ENCODE assay signal across 9 cellular contexts in the genomic region with DNA sequence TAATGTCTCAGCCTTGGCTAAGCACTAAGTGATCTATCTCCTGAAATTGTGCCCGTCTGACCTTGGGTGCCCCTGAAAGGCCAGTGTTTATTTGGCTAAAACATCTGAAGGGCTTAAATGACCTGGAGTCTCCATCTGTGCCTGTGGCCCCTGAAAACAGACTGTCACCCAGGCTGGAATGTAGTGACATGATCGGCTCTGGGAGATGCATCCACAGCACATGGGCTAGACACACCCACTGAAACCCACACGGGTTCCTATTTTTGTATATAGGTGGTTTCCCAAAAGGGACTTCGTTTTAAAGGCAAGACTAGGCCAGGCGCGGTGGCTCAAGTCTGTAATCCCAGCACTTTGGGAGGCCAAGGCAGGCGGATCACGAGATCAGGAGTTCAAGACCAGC. TPM values are rescaled to one million over a fixed set of nuclear protein-coding genes. Genes with fewer than 3 reads are reported as not detected.
A peak's percentile ranks its signal among the peaks of the same experiment; 100 is the strongest.
DNase-seq lines count a peak whose midpoint lies in the region; ATAC-seq and TF ChIP-seq lines count a peak whose summit lies in the region.
"Had no signal": no experiment of that assay in that cellular context is flagged by ENCODE, and none has a peak within 500 bp of the region (broad histone marks: within the 10 kb centered on the region; RNA-seq: fewer than 3 reads in every experiment).

No MANE protein-coding gene starts in this region.

- H3K9me3 ChIP-seq in breast epithelium = no peaks in the 10 kb centered on the region
- H3K9me3 ChIP-seq in mammary epithelial cell (replicated peaks; ENCODE audit: insufficient read depth, low read length) = no peaks in the 10 kb centered on the region
- no peaks in the 10 kb centered on the region for H3K9me3 ChIP-seq in thymus (ENCODE audit: control insufficient read depth)

- CTCF ChIA-PET in mammary epithelial cell (lab: Charles Lee; ENCODE audit: low non-redundant PET) = no interaction called here

- no peaks in the 10 kb centered on the region for H4K20me1 ChIP-seq in mammary epithelial cell (ENCODE audit: insufficient read depth, low read length)

- no peaks in the 10 kb centered on the region for H3K36me3 Mint-ChIP-seq in effector memory CD8-positive, alpha-beta T cell (ENCODE audit: insufficient read depth)

- WGBS in mammary epithelial cell (ENCODE audit: low coverage, missing lambda C conversion rate) = 89% methylated on average over 7 of the region's 8 CpGs
- 68% methylated on average over 8 of the region's 8 CpGs for WGBS in thymus

- peaks cover 1 to 11% of the 10 kb centered on the region in 2 donors for H3K4me1 Mint-ChIP-seq in effector memory CD8-positive, alpha-beta T cell (ENCODE audit: low read depth in 2 of 2)

- no TSS peak for BruUV-seq in mammary epithelial cell (replicated peaks; lab: Mats Ljungman, UMichigan)

- H3K27ac ChIP-seq in breast epithelium = peak overlapping the region; percentile 6 to 43
- H3K27ac ChIP-seq in mammary epithelial cell (ENCODE audit: insufficient read depth, low read depth, low read length) = no peak overlapping the region
- peak overlapping the region; percentile 56 for H3K27ac ChIP-seq in thymus (ENCODE audit: low read depth)

- H3K9ac ChIP-seq in mammary epithelial cell (ENCODE audit: insufficient read depth, low read length) = no peak overlapping the region

- no peak for DNase-seq in breast epithelium (ENCODE audit: low spot score in 2 of 2)
- no peak for DNase-seq in mammary epithelial cell
- peak; percentile 17 for DNase-seq in NOMO-1 treated with dmso at 0.1 percent for 144 hours (lab: John Stamatoyannopoulos, UW; ENCODE audit: unreplicated experiment)
- DNase-seq in effector memory CD8-positive, alpha-beta T cell = no peak
- no peak for DNase-seq in stimulated activated CD8-positive, alpha-beta memory T cell treated with anti-CD3 and anti-CD28 coated beads, Interleukin-4, amount 100 ng/mL, for 48 hours
- no peak for DNase-seq in hippocampal formation (lab: John Stamatoyannopoulos, UW)
- DNase-seq: dermis blood vessel endothelial cell had no signal

- TF ChIP-seq CTCF in breast epithelium (IDR thresholded peaks at IDR 0.05) = no peak
- TF ChIP-seq CTCF in mammary epithelial cell (conservative IDR thresholded peaks at IDR 0.05 in 1 of 2, IDR thresholded peaks at IDR 0.05 in 1 of 2; ENCODE audit: extremely low read depth in 1 of 2, insufficient read depth in 1 of 2, low read depth in 1 of 2, low read length in 2 of 2) = no peak

- intact Hi-C loops in breast epithelium (cut with DNase I; ENCODE audit: low total_unique reads) (no loop called here), mammary epithelial cell (cut with micrococcal nuclease) (no loop called here)

- H3K27me3 ChIP-seq in breast epithelium = no peaks in the 10 kb centered on the region
- no peaks in the 10 kb centered on the region for H3K27me3 ChIP-seq in mammary epithelial cell (ENCODE audit: insufficient read depth, low read length)
- no peaks in the 10 kb centered on the region for H3K27me3 ChIP-seq in thymus (ENCODE audit: control insufficient read depth, insufficient read depth)

- ATAC-seq in effector memory CD8-positive, alpha-beta T cell (replicated peaks) = peak; percentile 46
- no peak for ATAC-seq in HG02970 (IDR thresholded peaks at IDR 0.05; ENCODE audit: low FRiP score, unreplicated experiment)

- peaks cover 31 to 43% of the 10 kb centered on the region in 2 donors for H3K27me3 Mint-ChIP-seq in effector memory CD8-positive, alpha-beta T cell

- peak overlapping the region in 1 of 2 donors; percentile 27 for H3K4me3 Mint-ChIP-seq in effector memory CD8-positive, alpha-beta T cell

- no peak overlapping the region for H2AFZ ChIP-seq in mammary epithelial cell (ENCODE audit: low read depth, low read length)

- H3K27ac Mint-ChIP-seq in effector memory CD8-positive, alpha-beta T cell = no peak overlapping the region

- dilution Hi-C loops in mammary epithelial cell (cut with HindIII; ENCODE audit: low sequenced_read_pairs) = no loop called here

- no peaks in the 10 kb centered on the region for H3K9me3 Mint-ChIP-seq in effector memory CD8-positive, alpha-beta T cell

- H3K4me3 ChIP-seq in breast epithelium (no peak overlapping the region), mammary epithelial cell (replicated peaks in 1 of 3; ENCODE audit: insufficient read depth in 1 of 3, low read depth in 2 of 3, low read length in 3 of 3) (no peak overlapping the region), thymus (ENCODE audit: low read length) (no peak overlapping the region)

- H3K36me3 ChIP-seq in breast epithelium (no peaks in the 10 kb centered on the region), mammary epithelial cell (ENCODE audit: insufficient read depth, low read length) (no peaks in the 10 kb centered on the region), thymus (ENCODE audit: control insufficient read depth, insufficient read depth) (peaks cover 26% of the 10 kb centered on the region)

- peaks cover 8 to 17% of the 10 kb centered on the region in 2 donors for H3K4me1 ChIP-seq in breast epithelium
- peaks cover 5% of the 10 kb centered on the region for H3K4me1 ChIP-seq in mammary epithelial cell (ENCODE audit: insufficient read depth, low read length)
- peaks cover 6% of the 10 kb centered on the region for H3K4me1 ChIP-seq in thymus (ENCODE audit: control insufficient read depth, insufficient read depth, low read length)

- no peak overlapping the region for H3K4me2 ChIP-seq in mammary epithelial cell (ENCODE audit: insufficient read depth, low read depth, low read length)

- TF ChIP-seq POLR2A in breast epithelium (IDR thresholded peaks at IDR 0.05) = no peak

- in situ Hi-C loops in mammary epithelial cell (cut with MboI; ENCODE audit: low sequenced_read_pairs in 2 of 2) = no loop called here

- no peaks in the 10 kb centered on the region for H3K79me2 ChIP-seq in mammary epithelial cell (ENCODE audit: insufficient read depth, low read length)

RNA-seq across cellular contexts. Expression of gene CEP295NL, which starts 13.5 kb away (rescaled TPM):
- 1 to 10 TPM; 1.8 to 7.2 (median 2.6) TPM for total RNA-seq in breast epithelium
- under 1 TPM; 0.49 to 0.50 TPM for total RNA-seq in mammary epithelial cell
- not detected for polyA plus RNA-seq in mammary epithelial cell
- not detected for polyA minus RNA-seq in mammary epithelial cell
- polyA plus RNA-seq in thymus = 0.50 TPM

RNA-seq across cellular contexts. Expression of gene TIMP2, which starts 35.7 kb away (rescaled TPM):
- total RNA-seq in breast epithelium = 100 to 1,000 TPM in 2 of 3 donors, 10 to 100 TPM in 1; 72.0 to 344 (median 112) TPM
- 10 to 100 TPM; 20.7 to 31.2 TPM for total RNA-seq in mammary epithelial cell
- polyA plus RNA-seq in mammary epithelial cell = 11.5 TPM
- 19.6 TPM for polyA minus RNA-seq in mammary epithelial cell
- 27.5 TPM for polyA plus RNA-seq in thymus

RNA-seq across cellular contexts. Expression of gene USP36, which starts 48.9 kb away (rescaled TPM):
- total RNA-seq in breast epithelium (10 to 100 TPM; 50.2 to 58.8 (median 55.4) TPM), mammary epithelial cell (10 to 100 TPM; 35.7 to 80.8 TPM)
- polyA plus RNA-seq in mammary epithelial cell (23.7 TPM), thymus (32.5 TPM)
- polyA minus RNA-seq in mammary epithelial cell = 73.4 TPM
